In genomic region chr17:45998987-45999899, GRCh38 we compare ENCODE assay signal across 38 cellular contexts. TPM values are rescaled to one million over a fixed set of nuclear protein-coding genes. Genes with fewer than 3 reads are reported as not detected.
"Had no signal": no experiment of that assay in that cellular context is flagged by ENCODE, and none has a peak within 500 bp of the region (broad histone marks: within the 10 kb centered on the region; RNA-seq: fewer than 3 reads in every experiment).

STH (plus strand) TSS chr17:45999250; CDS start chr17:45999280, 30 bp downstream.

- H3K9me3 ChIP-seq: ascending aorta, Peyer's patch had no signal

- H3K9me3 Mint-ChIP-seq: activated CD4-positive, alpha-beta memory T cell treated with anti-CD3 and anti-CD28 coated beads, Interleukin-2, amount 10 ng/mL, durations not matched to agents 7 days and 5 days; activated naive CD8-positive, alpha-beta T cell treated with anti-CD3 and anti-CD28 coated beads for 36 hours; activated T-helper 17 cell treated with anti-CD3 and anti-CD28 coated beads, Interleukin-2, amount 50 U/mL, for 72 hours had no signal

- DNase-seq: activated CD4-positive, alpha-beta memory T cell treated with anti-CD3 and anti-CD28 coated beads, Interleukin-2, amount 10 ng/mL, durations not matched to agents 7 days and 5 days; activated CD4-positive, alpha-beta T cell treated with anti-CD3 and anti-CD28 coated beads for 1 hour; activated CD4-positive, alpha-beta T cell treated with anti-CD3 and anti-CD28 coated beads for 48 hours; activated CD4-positive, CD25-positive, alpha-beta regulatory T cell; activated CD8-positive, alpha-beta memory T cell treated with anti-CD3 and anti-CD28 coated beads for 24 hours; activated CD8-positive, alpha-beta memory T cell treated with anti-CD3 and anti-CD28 coated beads, Interleukin-2, amount 10 ng/mL, durations not matched to agents 7 days and 5 days; activated CD8-positive, alpha-beta memory T cell treated with anti-CD3 and anti-CD28 coated beads, Interleukin-2, amount 50 U/mL, for 48 hours; activated effector memory CD4-positive, alpha-beta T cell treated with anti-CD3 and anti-CD28 coated beads, Interleukin-2, amount 50 U/mL, for 16 hours; activated naive CD4-positive, alpha-beta T cell; activated naive CD4-positive, alpha-beta T cell treated with anti-CD3 and anti-CD28 coated beads, Interleukin-2, amount 50 U/mL, for 16 hours; activated naive CD8-positive, alpha-beta T cell treated with anti-CD3 and anti-CD28 coated beads for 36 hours; activated T-cell treated with anti-CD3 and anti-CD28 coated beads, Interleukin-2, amount 50 U/mL, for 48 hours; amniotic stem cell; Karpas-422; KBM-7; NCI-H1105; NCI-H1417 treated with DMSO at 0.1 percent for 48 hours; NCI-H187 treated with DMSO at 0.1 percent for 48 hours; NCI-H2081; NCI-H2171 treated with DMSO at 0.1 percent for 48 hours; NCI-H226; NCI-H446 treated with DMSO at 0.1 percent for 48 hours; NCI-H524 treated with DMSO at 0.1 percent for 48 hours; PC-3; Peyer's patch; SIG-M5; SW 1271; T-helper 1 cell; T-helper 2 cell; T1000; WERI-Rb-1 had no signal

- H3K27me3 ChIP-seq: ascending aorta, cardiac muscle cell, Peyer's patch had no signal

- H3K27ac Mint-ChIP-seq: activated CD4-positive, alpha-beta memory T cell treated with anti-CD3 and anti-CD28 coated beads, Interleukin-2, amount 10 ng/mL, durations not matched to agents 7 days and 5 days; activated CD8-positive, alpha-beta memory T cell treated with anti-CD3 and anti-CD28 coated beads, Interleukin-2, amount 10 ng/mL, durations not matched to agents 7 days and 5 days; activated naive CD8-positive, alpha-beta T cell treated with anti-CD3 and anti-CD28 coated beads for 36 hours; activated T-helper 17 cell treated with anti-CD3 and anti-CD28 coated beads, Interleukin-2, amount 50 U/mL, for 72 hours had no signal

- H3K27ac ChIP-seq: ascending aorta, cardiac muscle cell, Peyer's patch, RWPE1, WERI-Rb-1 had no signal

- H3K36me3 Mint-ChIP-seq: activated CD8-positive, alpha-beta memory T cell treated with anti-CD3 and anti-CD28 coated beads, Interleukin-2, amount 10 ng/mL, durations not matched to agents 7 days and 5 days; activated naive CD8-positive, alpha-beta T cell treated with anti-CD3 and anti-CD28 coated beads for 36 hours had no signal

- H3K27me3 Mint-ChIP-seq: activated CD4-positive, alpha-beta memory T cell treated with anti-CD3 and anti-CD28 coated beads, Interleukin-2, amount 10 ng/mL, durations not matched to agents 7 days and 5 days; activated CD8-positive, alpha-beta memory T cell treated with anti-CD3 and anti-CD28 coated beads, Interleukin-2, amount 10 ng/mL, durations not matched to agents 7 days and 5 days; activated naive CD8-positive, alpha-beta T cell treated with anti-CD3 and anti-CD28 coated beads for 36 hours; activated T-helper 17 cell treated with anti-CD3 and anti-CD28 coated beads, Interleukin-2, amount 50 U/mL, for 72 hours had no signal

- H3K4me3 Mint-ChIP-seq: activated CD4-positive, alpha-beta memory T cell treated with anti-CD3 and anti-CD28 coated beads, Interleukin-2, amount 10 ng/mL, durations not matched to agents 7 days and 5 days; activated CD8-positive, alpha-beta memory T cell treated with anti-CD3 and anti-CD28 coated beads, Interleukin-2, amount 10 ng/mL, durations not matched to agents 7 days and 5 days; activated naive CD8-positive, alpha-beta T cell treated with anti-CD3 and anti-CD28 coated beads for 36 hours; activated T-helper 17 cell treated with anti-CD3 and anti-CD28 coated beads, Interleukin-2, amount 50 U/mL, for 72 hours had no signal

- H3K36me3 ChIP-seq: ascending aorta, cardiac muscle cell, Peyer's patch, WERI-Rb-1 had no signal

- H3K4me3 ChIP-seq: ascending aorta, cardiac muscle cell, Peyer's patch had no signal

- H3K4me1 Mint-ChIP-seq: activated naive CD8-positive, alpha-beta T cell treated with anti-CD3 and anti-CD28 coated beads for 36 hours; activated T-helper 17 cell treated with anti-CD3 and anti-CD28 coated beads, Interleukin-2, amount 50 U/mL, for 72 hours had no signal

- ATAC-seq: activated CD8-positive, alpha-beta memory T cell treated with anti-CD3 and anti-CD28 coated beads, Interleukin-2, amount 10 ng/mL, durations not matched to agents 7 days and 5 days; activated T-helper 17 cell treated with anti-CD3 and anti-CD28 coated beads, Interleukin-2, amount 50 U/mL, for 72 hours; PC-3; Right ventricle myocardium inferior had no signal

RNA-seq across cellular contexts. Expression of gene STH, which starts in this region (rescaled TPM):
- total RNA-seq: activated CD4-positive, alpha-beta memory T cell treated with anti-CD3 and anti-CD28 coated beads, Interleukin-2, amount 10 ng/mL, durations not matched to agents 7 days and 5 days; activated CD8-positive, alpha-beta memory T cell treated with anti-CD3 and anti-CD28 coated beads, Interleukin-2, amount 10 ng/mL, durations not matched to agents 7 days and 5 days; activated naive CD8-positive, alpha-beta T cell treated with anti-CD3 and anti-CD28 coated beads for 36 hours; activated T-helper 17 cell treated with anti-CD3 and anti-CD28 coated beads, Interleukin-2, amount 50 U/mL, for 72 hours; ascending aorta; cardiac muscle cell; MCF 10A; PC-3; Peyer's patch; Right ventricle myocardium inferior; SK-MEL-5 had no signal
- polyA plus RNA-seq: cardiac muscle cell had no signal
